21 cellular contexts compared by ENCODE assay signal in genomic region chr1:25481625-25482024, GRCh38. TPM values are rescaled to one million over a fixed set of nuclear protein-coding genes. Genes with fewer than 3 reads are reported as not detected.
DNase-seq lines count a peak whose midpoint lies in the region; ATAC-seq, FAIRE-seq and TF ChIP-seq lines count a peak whose summit lies in the region.
"Had no signal": no experiment of that assay in that cellular context is flagged by ENCODE, and none has a peak within 500 bp of the region (broad histone marks: within the 10 kb centered on the region; RNA-seq: fewer than 3 reads in every experiment).

No MANE protein-coding gene starts in this region.

- intact Hi-C loops in HepG2 (cut with micrococcal nuclease; ENCODE audit: unreplicated experiment) (no loop called here), Right ventricle myocardium superior (cut with DNase I) (loop anchor here (10.0 kb wide), 1 partner anchor 47 kb away; the partner anchor contains the start of gene MACO1)

- WGBS in liver = 74% methylated on average over 5 of the region's 5 CpGs
- WGBS in HepG2 (ENCODE audit: low lambda C conversion rate) = over 99% methylated on average over 5 of the region's 5 CpGs

- H3K9ac ChIP-seq in liver (ENCODE audit: low read depth in 1 of 2, low read length in 2 of 2) = no peak overlapping the region
- no peak overlapping the region for H3K9ac ChIP-seq in HepG2 (ENCODE audit: insufficient read depth, low read depth, low read length)
- H3K9ac ChIP-seq: KMS-11 had no signal

- no peak for DNase-seq in HepG2 (ENCODE audit: low spot score)
- no peak for DNase-seq in Right ventricle myocardium superior
- no peak for DNase-seq in memory B cell (ENCODE audit: low spot score in 2 of 2)
- DNase-seq in epidermal melanocyte (ENCODE audit: insufficient read length, low spot score) = no peak
- DNase-seq: COR-L47, MG63, NCI-H1105, NCI-H1694 treated with DMSO at 0.1 percent for 48 hours, NCI-H510A, SHP77 treated with DMSO at 0.1 percent for 48 hours had no signal

- H3K36me3 Mint-ChIP-seq in memory B cell = peaks cover 7% of the 10 kb centered on the region

- H3K4me3 ChIP-seq in liver (ENCODE audit: low read depth in 1 of 3, low read length in 3 of 3) = no peak overlapping the region
- no peak overlapping the region for H3K4me3 ChIP-seq in HepG2 (replicated peaks in 1 of 3; ENCODE audit: insufficient read depth in 1 of 3, low read depth in 2 of 3, low read length in 3 of 3)
- H3K4me3 ChIP-seq: GM12878, MG63 had no signal

- peaks cover 9 to 47% (median 30%) of the 10 kb centered on the region in 4 donors for H3K4me1 ChIP-seq in liver (ENCODE audit: control insufficient read depth in 4 of 4, insufficient read depth in 4 of 4, low read length in 3 of 4)
- peaks cover 18% of the 10 kb centered on the region for H3K4me1 ChIP-seq in HepG2 (ENCODE audit: insufficient read depth, low read length)

- no peak for TF ChIP-seq RAD21 in liver (IDR thresholded peaks at IDR 0.05)
- no peak for TF ChIP-seq RAD21 in HepG2 (CRISPR knock-in tag; IDR thresholded peaks at IDR 0.05)

- H3K79me2 ChIP-seq in HepG2 (ENCODE audit: insufficient read depth, low read length) = no peaks in the 10 kb centered on the region

- no peaks in the 10 kb centered on the region for H3K9me3 Mint-ChIP-seq in memory B cell

- FAIRE-seq in HepG2 (lab: Jason Lieb, UNC) = no peak
- FAIRE-seq: A204.1, GM12878, GM18507 had no signal

- peak overlapping the region; percentile 5 for H3K27ac Mint-ChIP-seq in memory B cell

- H3K36me3 ChIP-seq in liver (ENCODE audit: control insufficient read depth in 4 of 4, insufficient read depth in 3 of 4, low read depth in 1 of 4, low read length in 3 of 4) (peaks cover 0 to 7% (median 2%) of the 10 kb centered on the region in 4 donors), HepG2 (replicated peaks in 1 of 2; ENCODE audit: control insufficient read depth in 1 of 2, insufficient read depth in 2 of 2, low read length in 2 of 2) (peaks cover 6 to 31% of the 10 kb centered on the region in 2 experiments)

- TF ChIP-seq CTCF in liver (IDR thresholded peaks at IDR 0.05; ENCODE audit: low read depth, low read length, missing input control) (no peak), HepG2 (CRISPR knock-in tag; IDR thresholded peaks at IDR 0.05) (no peak)

- POLR2A ChIA-PET in HepG2 (lab: Yijun Ruan, JAX) = interaction anchor here (1.7 kb wide), 1 partner anchor 20 kb away, joined by 4 read pairs; no protein-coding TSS in a partner anchor

- H3K27me3 ChIP-seq in liver (ENCODE audit: control insufficient read depth in 4 of 4, insufficient read depth in 4 of 4, low read length in 3 of 4) (no peaks in the 10 kb centered on the region), HepG2 (ENCODE audit: control insufficient read depth in 1 of 2, insufficient read depth in 2 of 2, low read length in 2 of 2) (no peaks in the 10 kb centered on the region)
- H3K27me3 ChIP-seq: MG63 had no signal

- no peaks in the 10 kb centered on the region for H3K27me3 Mint-ChIP-seq in memory B cell

- no peak for TF ChIP-seq EP300 in HepG2 (IDR thresholded peaks at IDR 0.05; ENCODE audit: low read depth in 2 of 2, low read length in 2 of 2)
- TF ChIP-seq EP300 in HepG2 (CRISPR knock-in tag; IDR thresholded peaks at IDR 0.05; ENCODE audit: borderline replicate concordance) = no peak

- no peak for TF ChIP-seq POLR2A in HepG2 (IDR thresholded peaks at IDR 0.05; ENCODE audit: insufficient read depth in 1 of 2, low read depth in 2 of 2, low read length in 2 of 2)

- H3K4me1 Mint-ChIP-seq in memory B cell = peaks cover 14% of the 10 kb centered on the region

- no TSS peak for BruUV-seq in HepG2 (replicated peaks; lab: Mats Ljungman, UMichigan)

- in situ Hi-C loops in HepG2 (cut with HindIII; ENCODE audit: extremely low pct_ligation_motif_present, low pct_unique_long_range_greater_than_20kb) = no loop called here

- H3K9me3 ChIP-seq in liver (ENCODE audit: control insufficient read depth in 4 of 4, low read length in 3 of 4) (no peaks in the 10 kb centered on the region), HepG2 (ENCODE audit: low read length) (no peaks in the 10 kb centered on the region)
- H3K9me3 ChIP-seq: MG63 had no signal

- CTCF ChIA-PET in HepG2 (lab: Yijun Ruan, JAX; ENCODE audit: low intra/inter-chr PET ratio, low total read pairs) = no interaction called here

- H2AFZ ChIP-seq in HepG2 (ENCODE audit: low read length) = no peak overlapping the region

- H3K27ac ChIP-seq in liver (ENCODE audit: low read depth in 1 of 2, low read length in 2 of 2) (peak overlapping the region in 1 of 2 donors; percentile 14), HepG2 (ENCODE audit: extremely low read length, insufficient read depth, low read length) (no peak overlapping the region)
- H3K27ac ChIP-seq: C4-2B, KMS-11 had no signal

- no peak overlapping the region for H3K4me3 Mint-ChIP-seq in memory B cell

- ATAC-seq in HepG2 (no peak), Right ventricle myocardium superior (ENCODE audit: poor library complexity) (peak; percentile 42), memory B cell (ENCODE audit: low read depth) (no peak), HG02759 (IDR thresholded peaks at IDR 0.05; ENCODE audit: unreplicated experiment) (no peak), HG03521 (IDR thresholded peaks at IDR 0.05; ENCODE audit: unreplicated experiment) (no peak), HG02870 (IDR thresholded peaks at IDR 0.05; ENCODE audit: unreplicated experiment) (no peak)
- ATAC-seq: GM12878, HCT116, Panc1 had no signal

- H4K20me1 ChIP-seq in HepG2 (ENCODE audit: insufficient read depth, low read length) = no peaks in the 10 kb centered on the region

- no peak overlapping the region for H3K4me2 ChIP-seq in HepG2 (ENCODE audit: low read depth, low read length)
- H3K4me2 ChIP-seq: KMS-11 had no signal

TF ChIP-seq in liver, 16 proteins besides CTCF, POLR2A, EP300 and RAD21:
- TF ChIP-seq HNF4A (conservative IDR thresholded peaks at IDR 0.05) = peak; percentile 6 to 7
- no peak for TF ChIP-seq FOXA1 (IDR thresholded peaks at IDR 0.05)
- TF ChIP-seq NR2F2 (IDR thresholded peaks at IDR 0.05) = no peak
- no peak for TF ChIP-seq FOXA2 (IDR thresholded peaks at IDR 0.05)
- TF ChIP-seq RXRA (IDR thresholded peaks at IDR 0.05) = no peak
- TF ChIP-seq GABPA (IDR thresholded peaks at IDR 0.05 in 1 of 2, conservative IDR thresholded peaks at IDR 0.05 in 1 of 2) = no peak
- no peak for TF ChIP-seq SP1 (IDR thresholded peaks at IDR 0.05)
- no peak for TF ChIP-seq MAX (IDR thresholded peaks at IDR 0.05)

TF ChIP-seq in HepG2, 621 proteins besides CTCF, POLR2A, EP300 and RAD21 (continues in another document):
- TF ChIP-seq ZNF761 (CRISPR knock-in tag; conservative IDR thresholded peaks at IDR 0.05) (no peak), CEBPZ (IDR thresholded peaks at IDR 0.05; ENCODE audit: low read length) (no peak), TEAD3 (CRISPR knock-in tag; optimal IDR thresholded peaks at IDR 0.05; ENCODE audit: borderline replicate concordance) (no peak), MAFK (conservative IDR thresholded peaks at IDR 0.05 in 1 of 2, IDR thresholded peaks at IDR 0.05 in 1 of 2; ENCODE audit: low read length in 2 of 2) (no peak)

RNA-seq across cellular contexts. Expression of gene MACO1, which starts 50.9 kb away (rescaled TPM):
- total RNA-seq in liver (10 to 100 TPM; 21.9 to 23.2 TPM), HepG2 (2016; rRNA removed; fragmentation: Illumina TruSeq; extraction: Trizol) (9.2 and 17.0 TPM in 2 replicates), Right ventricle myocardium superior (14.8 TPM)
- polyA plus RNA-seq in liver (10 to 100 TPM; 15.3 to 19.3 TPM), HepG2 (2011; rRNA removed) (9.7 TPM in 2 replicates)
- total RNA-seq in HepG2 (2016; cell fraction: cytosol; rRNA removed; fragmentation: Illumina TruSeq; extraction: Trizol; ENCODE audit: low read depth) = 2.6 and 3.3 TPM in 2 replicates
- total RNA-seq in HepG2 (2016; cell fraction: insoluble cytoplasmic fraction; rRNA removed; fragmentation: Illumina TruSeq; extraction: Trizol) = 9.2 and 18.3 TPM in 2 replicates
- 6.1 and 7.5 TPM in 2 replicates for total RNA-seq in HepG2 (2016; cell fraction: membrane; rRNA removed; fragmentation: Illumina TruSeq; extraction: Trizol)
- 15.7 and 18.2 TPM in 2 replicates for total RNA-seq in HepG2 (2016; cell fraction: nucleus; rRNA removed; fragmentation: Illumina TruSeq; extraction: Trizol)
- 5.9 and 8.6 TPM in 2 replicates for polyA plus RNA-seq in HepG2 (2011; cell fraction: cytosol; rRNA removed)
- polyA plus RNA-seq in HepG2 (2011; cell fraction: nucleus; rRNA removed) = 4.1 and 4.6 TPM in 2 replicates
- polyA plus RNA-seq in HepG2 (2012) = 16.4 and 19.7 TPM in 2 replicates
- polyA plus RNA-seq in HepG2 (2016; cell fraction: cytosol; fragmentation: Illumina TruSeq; extraction: Trizol; ENCODE audit: low read depth) = 1.4 and 1.9 TPM in 2 replicates
- polyA plus RNA-seq in HepG2 (2016; cell fraction: insoluble cytoplasmic fraction; fragmentation: Illumina TruSeq; extraction: Trizol; ENCODE audit: low read depth) = 9.8 and 10.1 TPM in 2 replicates
- polyA plus RNA-seq in HepG2 (2016; cell fraction: membrane; fragmentation: Illumina TruSeq; extraction: Trizol; ENCODE audit: low read depth) = 3.6 and 4.1 TPM in 2 replicates
- 22.2 and 24.5 TPM in 2 replicates for polyA plus RNA-seq in HepG2 (2016; cell fraction: nucleus; fragmentation: Illumina TruSeq; extraction: Trizol; ENCODE audit: insufficient read depth, low read depth)
- polyA minus RNA-seq in HepG2 (2011; rRNA and poly(A)+ RNA removed; ENCODE audit: low replicate concordance) = 4.5 and 4.7 TPM in 2 replicates
- 9.5 and 9.6 TPM in 2 replicates for polyA minus RNA-seq in HepG2 (2011; cell fraction: cytosol; rRNA and poly(A)+ RNA removed)
- 7.5 and 9.8 TPM in 2 replicates for polyA minus RNA-seq in HepG2 (2011; cell fraction: nucleus; rRNA and poly(A)+ RNA removed)
